In the genomic region with DNA sequence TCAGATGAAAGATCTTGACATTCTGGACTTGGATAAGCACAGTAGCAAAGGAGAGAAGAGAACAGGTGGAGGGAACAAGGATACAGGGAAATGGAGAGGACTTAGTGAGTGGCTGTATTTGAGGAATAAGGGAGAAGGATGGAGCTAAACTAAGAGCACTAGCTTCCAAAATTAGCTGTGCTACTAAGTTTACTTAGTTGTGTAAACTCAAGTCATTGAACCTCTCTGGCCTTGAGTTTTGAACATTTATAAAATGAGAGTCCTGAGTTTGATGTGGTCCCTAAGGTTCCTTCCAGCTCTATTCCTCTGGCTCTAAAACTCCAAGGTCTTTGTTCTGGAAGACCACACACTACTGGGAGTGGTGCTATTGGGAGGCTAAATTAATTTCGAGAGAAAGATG, we compare ENCODE assay signal across 20 cellular contexts.
DNase-seq lines count a peak whose midpoint lies in the region; ATAC-seq and TF ChIP-seq lines count a peak whose summit lies in the region.
"Had no signal": no experiment of that assay in that cellular context is flagged by ENCODE, and none has a peak within 500 bp of the region (broad histone marks: within the 10 kb centered on the region; RNA-seq: fewer than 3 reads in every experiment).

No MANE protein-coding gene starts in this region.

- H3K79me2 ChIP-seq in Karpas-422 (ENCODE audit: low read length): no peaks in the 10 kb centered on the region

- H3K9me2 ChIP-seq in Karpas-422 (replicated peaks; ENCODE audit: insufficient read depth, low read length): no peaks in the 10 kb centered on the region

- DNase-seq in Karpas-422: peak; percentile 6
- no peak for DNase-seq in left lobe of liver (ENCODE audit: low spot score)
- no peak for DNase-seq in nephron progenitor cell
- no peak for DNase-seq in islet precursor cell
- no peak for DNase-seq in T-helper 2 cell treated with Interferon-gamma antibody and Interleukin-4, amounts not matched to agents 5 μg/mL and 100 μg/mL, for 36 hours (ENCODE audit: low spot score)
- DNase-seq in stimulated activated CD4-positive, alpha-beta T cell treated with anti-CD3 and anti-CD28 coated beads, Interleukin-2, amount 100 ng/mL, for 48 hours: no peak
- DNase-seq: AML-193; Caco-2; Calu3; CD4-positive, alpha-beta T cell; CD8-positive, alpha-beta T cell; DMS79 treated with DMSO at 0.1 percent for 48 hours; GF-D8 had no signal

- no peak overlapping the region for H3K4me3 Mint-ChIP-seq in nephron progenitor cell
- no peak overlapping the region for H3K4me3 Mint-ChIP-seq in T-helper 2 cell treated with Interferon-gamma antibody and Interleukin-4, amounts not matched to agents 5 μg/mL and 100 μg/mL, for 36 hours
- H3K4me3 Mint-ChIP-seq: B cell; CD4-positive, alpha-beta T cell; CD8-positive, alpha-beta T cell had no signal

- H2AFZ ChIP-seq in Karpas-422 (ENCODE audit: low read length): no peak overlapping the region

- no peaks in the 10 kb centered on the region for H3K36me3 ChIP-seq in Karpas-422 (ENCODE audit: insufficient read depth, low read length)
- H3K36me3 ChIP-seq in liver (ENCODE audit: control insufficient read depth in 4 of 4, insufficient read depth in 3 of 4, low read depth in 1 of 4, low read length in 3 of 4): no peaks in the 10 kb centered on the region

- H3K4me2 ChIP-seq in Karpas-422 (ENCODE audit: low read depth, low read length, poor library complexity, severe bottlenecking): no peak overlapping the region
- H3K4me2 ChIP-seq: A549; BLaER1 treated with 17β-estradiol and CSF1 and Interleukin-3, amounts not matched to agents 10 nM and 100 nM had no signal

- H3K36me3 Mint-ChIP-seq in nephron progenitor cell (ENCODE audit: low read depth): peaks cover 37% of the 10 kb centered on the region
- H3K36me3 Mint-ChIP-seq in T-helper 2 cell treated with Interferon-gamma antibody and Interleukin-4, amounts not matched to agents 5 μg/mL and 100 μg/mL, for 36 hours (ENCODE audit: low read depth): no peaks in the 10 kb centered on the region

- peaks cover 14% of the 10 kb centered on the region for H3K4me1 Mint-ChIP-seq in nephron progenitor cell
- H3K4me1 Mint-ChIP-seq in T-helper 2 cell treated with Interferon-gamma antibody and Interleukin-4, amounts not matched to agents 5 μg/mL and 100 μg/mL, for 36 hours (ENCODE audit: low read depth): no peaks in the 10 kb centered on the region

- H3K9ac ChIP-seq in Karpas-422 (ENCODE audit: low read length) (no peak overlapping the region), liver (ENCODE audit: low read depth in 1 of 2, low read length in 2 of 2) (no peak overlapping the region)
- H3K9ac ChIP-seq: BLaER1 treated with 17β-estradiol and CSF1 and Interleukin-3, amounts not matched to agents 10 nM and 100 nM had no signal

- 80% methylated on average over 1 of the region's 1 CpG for WGBS in liver

- ATAC-seq in left lobe of liver: peak; percentile 73
- ATAC-seq in GM19463 (IDR thresholded peaks at IDR 0.05; ENCODE audit: unreplicated experiment): no peak
- ATAC-seq: A549; CD8-positive, alpha-beta T cell had no signal

- TF ChIP-seq RAD21 in liver (IDR thresholded peaks at IDR 0.05): peak in 1 of 2 donors; percentile 21

- no peak overlapping the region for H3K27ac ChIP-seq in Karpas-422 (ENCODE audit: low read length)
- peak overlapping the region in 1 of 2 donors; percentile 57 for H3K27ac ChIP-seq in liver (ENCODE audit: low read depth in 1 of 2, low read length in 2 of 2)
- H3K27ac ChIP-seq: 22Rv1; A549; BLaER1 treated with 17β-estradiol and CSF1 and Interleukin-3, amounts not matched to agents 10 nM and 100 nM; C4-2B had no signal

- H4K20me1 ChIP-seq in Karpas-422 (ENCODE audit: insufficient read depth, low read depth, low read length): 0 out of 2 replicates have a peak, but pooled peaks cover 7% of the 10 kb centered on the region

- no peaks in the 10 kb centered on the region for H3K27me3 Mint-ChIP-seq in nephron progenitor cell (ENCODE audit: low read depth, poor library complexity)
- H3K27me3 Mint-ChIP-seq in T-helper 2 cell treated with Interferon-gamma antibody and Interleukin-4, amounts not matched to agents 5 μg/mL and 100 μg/mL, for 36 hours (ENCODE audit: low read depth): no peaks in the 10 kb centered on the region
- H3K27me3 Mint-ChIP-seq: B cell; CD4-positive, alpha-beta T cell had no signal

- H3K4me1 ChIP-seq in Karpas-422 (ENCODE audit: low read length): no peaks in the 10 kb centered on the region
- peaks cover 7 to 38% (median 32%) of the 10 kb centered on the region in 4 donors for H3K4me1 ChIP-seq in liver (ENCODE audit: control insufficient read depth in 4 of 4, insufficient read depth in 4 of 4, low read length in 3 of 4)
- H3K4me1 ChIP-seq: A549 had no signal

- TF ChIP-seq CTCF in liver (IDR thresholded peaks at IDR 0.05; ENCODE audit: low read depth, low read length, missing input control): no peak
- TF ChIP-seq CTCF in nephron progenitor cell (IDR thresholded peaks at IDR 0.05): no peak

- H3K9me3 Mint-ChIP-seq in nephron progenitor cell: peaks cover 12% of the 10 kb centered on the region
- no peaks in the 10 kb centered on the region for H3K9me3 Mint-ChIP-seq in T-helper 2 cell treated with Interferon-gamma antibody and Interleukin-4, amounts not matched to agents 5 μg/mL and 100 μg/mL, for 36 hours
- H3K9me3 Mint-ChIP-seq: CD4-positive, alpha-beta T cell; CD8-positive, alpha-beta T cell had no signal

- no peaks in the 10 kb centered on the region for H3K9me3 ChIP-seq in Karpas-422 (ENCODE audit: low read length)
- no peaks in the 10 kb centered on the region for H3K9me3 ChIP-seq in liver (ENCODE audit: control insufficient read depth in 4 of 4, low read length in 3 of 4)
- H3K9me3 ChIP-seq: A549, Caco-2 had no signal

- peak overlapping the region; percentile 17 for H3K27ac Mint-ChIP-seq in nephron progenitor cell
- H3K27ac Mint-ChIP-seq in T-helper 2 cell treated with Interferon-gamma antibody and Interleukin-4, amounts not matched to agents 5 μg/mL and 100 μg/mL, for 36 hours: no peak overlapping the region
- H3K27ac Mint-ChIP-seq: B cell; CD4-positive, alpha-beta T cell had no signal

- no peak overlapping the region for H3K4me3 ChIP-seq in Karpas-422 (ENCODE audit: low read length)
- no peak overlapping the region for H3K4me3 ChIP-seq in liver (ENCODE audit: low read depth in 1 of 3, low read length in 3 of 3)
- H3K4me3 ChIP-seq: A549; BLaER1 treated with 17β-estradiol and CSF1 and Interleukin-3, amounts not matched to agents 10 nM and 100 nM had no signal

- no peaks in the 10 kb centered on the region for H3K27me3 ChIP-seq in Karpas-422 (ENCODE audit: low read length)
- H3K27me3 ChIP-seq in liver (ENCODE audit: control insufficient read depth in 4 of 4, insufficient read depth in 4 of 4, low read length in 3 of 4): no peaks in the 10 kb centered on the region
- H3K27me3 ChIP-seq: BLaER1 treated with 17β-estradiol and CSF1 and Interleukin-3, amounts not matched to agents 10 nM and 100 nM had no signal

TF ChIP-seq in liver, 16 proteins besides CTCF, POLR2A, EP300 and RAD21:
- no peak for TF ChIP-seq YY1 (IDR thresholded peaks at IDR 0.05)
- TF ChIP-seq HNF4A (conservative IDR thresholded peaks at IDR 0.05): peak; percentile 65 to 68
- no peak for TF ChIP-seq EGR1 (IDR thresholded peaks at IDR 0.05; ENCODE audit: low read depth in 2 of 2)
- TF ChIP-seq ATF3 (IDR thresholded peaks at IDR 0.05): no peak
- peak; percentile 50 for TF ChIP-seq FOXA2 (IDR thresholded peaks at IDR 0.05)
- TF ChIP-seq, protein P1, sequence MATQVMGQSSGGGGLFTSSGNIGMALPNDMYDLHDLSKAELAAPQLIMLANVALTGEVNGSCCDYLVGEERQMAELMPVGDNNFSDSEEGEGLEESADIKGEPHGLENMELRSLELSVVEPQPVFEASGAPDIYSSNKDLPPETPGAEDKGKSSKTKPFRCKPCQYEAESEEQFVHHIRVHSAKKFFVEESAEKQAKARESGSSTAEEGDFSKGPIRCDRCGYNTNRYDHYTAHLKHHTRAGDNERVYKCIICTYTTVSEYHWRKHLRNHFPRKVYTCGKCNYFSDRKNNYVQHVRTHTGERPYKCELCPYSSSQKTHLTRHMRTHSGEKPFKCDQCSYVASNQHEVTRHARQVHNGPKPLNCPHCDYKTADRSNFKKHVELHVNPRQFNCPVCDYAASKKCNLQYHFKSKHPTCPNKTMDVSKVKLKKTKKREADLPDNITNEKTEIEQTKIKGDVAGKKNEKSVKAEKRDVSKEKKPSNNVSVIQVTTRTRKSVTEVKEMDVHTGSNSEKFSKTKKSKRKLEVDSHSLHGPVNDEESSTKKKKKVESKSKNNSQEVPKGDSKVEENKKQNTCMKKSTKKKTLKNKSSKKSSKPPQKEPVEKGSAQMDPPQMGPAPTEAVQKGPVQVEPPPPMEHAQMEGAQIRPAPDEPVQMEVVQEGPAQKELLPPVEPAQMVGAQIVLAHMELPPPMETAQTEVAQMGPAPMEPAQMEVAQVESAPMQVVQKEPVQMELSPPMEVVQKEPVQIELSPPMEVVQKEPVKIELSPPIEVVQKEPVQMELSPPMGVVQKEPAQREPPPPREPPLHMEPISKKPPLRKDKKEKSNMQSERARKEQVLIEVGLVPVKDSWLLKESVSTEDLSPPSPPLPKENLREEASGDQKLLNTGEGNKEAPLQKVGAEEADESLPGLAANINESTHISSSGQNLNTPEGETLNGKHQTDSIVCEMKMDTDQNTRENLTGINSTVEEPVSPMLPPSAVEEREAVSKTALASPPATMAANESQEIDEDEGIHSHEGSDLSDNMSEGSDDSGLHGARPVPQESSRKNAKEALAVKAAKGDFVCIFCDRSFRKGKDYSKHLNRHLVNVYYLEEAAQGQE (IDR thresholded peaks at IDR 0.05): no peak
- no peak for TF ChIP-seq FOXA1 (IDR thresholded peaks at IDR 0.05)
- TF ChIP-seq MAX (IDR thresholded peaks at IDR 0.05): no peak
- no peak for TF ChIP-seq JUND (IDR thresholded peaks at IDR 0.05)
- TF ChIP-seq RXRA (IDR thresholded peaks at IDR 0.05): peak; percentile 82 to 84
- peak; percentile 48 for TF ChIP-seq SP1 (IDR thresholded peaks at IDR 0.05)
TF ChIP-seq in liver: peak in this region for 4.
